Comparison of ENCODE assay signal across 25 cellular contexts in genomic region chr3:17942856-17943255, GRCh38.
A peak's percentile ranks its signal among the peaks of the same experiment; 100 is the strongest.
DNase-seq lines count a peak whose midpoint lies in the region; ATAC-seq, FAIRE-seq and TF ChIP-seq lines count a peak whose summit lies in the region.
"Had no signal": no experiment of that assay in that cellular context is flagged by ENCODE, and none has a peak within 500 bp of the region (broad histone marks: within the 10 kb centered on the region; RNA-seq: fewer than 3 reads in every experiment).

No MANE protein-coding gene starts in this region.

- 31% methylated on average over 2 of the region's 2 CpGs for WGBS in A549 (ENCODE audit: missing lambda C conversion rate)

- DNase-seq in A549 (ENCODE audit: low read depth in 1 of 2, low spot score in 1 of 2) (no peak), H54 (ENCODE audit: insufficient read length, low spot score) (peak; percentile 8), amniotic epithelial cell (ENCODE audit: low read depth) (peak; percentile 1), iris pigment epithelial cell (ENCODE audit: low read depth) (peak; percentile 9), cerebellar nuclear complex (lab: John Stamatoyannopoulos, UW) (no peak)
- no peak for DNase-seq in activated CD4-positive, alpha-beta T cell treated with anti-CD3 and anti-CD28 coated beads, Interleukin-2, amount 10 ng/mL, durations not matched to agents 24 days and 14 days
- DNase-seq in central memory CD4-positive, alpha-beta T cell = no peak
- DNase-seq: activated CD4-positive, alpha-beta memory T cell treated with anti-CD3 and anti-CD28 coated beads for 36 hours; activated naive CD4-positive, alpha-beta T cell treated with Interleukin-2 at 50 U/mL for 16 hours; anterior cingulate cortex; CD4-positive, CD25-positive, alpha-beta regulatory T cell; effector memory CD8-positive, alpha-beta T cell; kidney; NCI-H1694 treated with DMSO at 0.1 percent for 48 hours; NCI-H774; nephron progenitor cell; spleen; stimulated activated CD4-positive, alpha-beta T cell treated with anti-CD3 and anti-CD28 coated beads, Interleukin-4, amount 100 ng/mL, for 4 hours; T-helper 17 cell had no signal

- no peaks in the 10 kb centered on the region for H3K36me3 Mint-ChIP-seq in activated CD4-positive, alpha-beta T cell treated with anti-CD3 and anti-CD28 coated beads, Interleukin-2, amount 10 ng/mL, durations not matched to agents 24 days and 14 days (ENCODE audit: low read depth)
- H3K36me3 Mint-ChIP-seq: activated CD4-positive, alpha-beta memory T cell treated with anti-CD3 and anti-CD28 coated beads for 36 hours; CD4-positive, CD25-positive, alpha-beta regulatory T cell; IgD-negative memory B cell; mesothelial cell of epicardium had no signal

- peaks cover 12% of the 10 kb centered on the region for H3K27me3 Mint-ChIP-seq in activated CD4-positive, alpha-beta T cell treated with anti-CD3 and anti-CD28 coated beads, Interleukin-2, amount 10 ng/mL, durations not matched to agents 24 days and 14 days

- H3K4me1 ChIP-seq in A549 = no peaks in the 10 kb centered on the region
- H3K4me1 ChIP-seq: prostate gland, SJSA1, spleen had no signal

- ATAC-seq in A549 (no peak), HG02970 (IDR thresholded peaks at IDR 0.05; ENCODE audit: low FRiP score, unreplicated experiment) (no peak)
- ATAC-seq: effector memory CD8-positive, alpha-beta T cell; T-helper 17 cell had no signal

- no peak for TF ChIP-seq POLR2A in A549 (IDR thresholded peaks at IDR 0.05; ENCODE audit: low read length)
- no peak for TF ChIP-seq POLR2A in H54 (IDR thresholded peaks at IDR 0.05; ENCODE audit: low read depth, low read length)

- CTCF ChIA-PET in A549 (lab: Yijun Ruan, JAX) = interaction anchor here (0.7 kb wide), 1 partner anchor 49 kb away, joined by 3 read pairs; no protein-coding TSS in a partner anchor

- intact Hi-C loops in activated CD4-positive, alpha-beta T cell treated with anti-CD3 and anti-CD28 coated beads, Interleukin-2, amount 10 ng/mL, durations not matched to agents 24 days and 14 days (cut with micrococcal nuclease) = no loop called here

- TF ChIP-seq EP300 in A549 (IDR thresholded peaks at IDR 0.05) = no peak

- H3K4me2 ChIP-seq in A549 = no peak overlapping the region

- POLR2A ChIA-PET in A549 (lab: Yijun Ruan, JAX) = no interaction called here

- H3K4me1 Mint-ChIP-seq in activated CD4-positive, alpha-beta T cell treated with anti-CD3 and anti-CD28 coated beads, Interleukin-2, amount 10 ng/mL, durations not matched to agents 24 days and 14 days = no peaks in the 10 kb centered on the region
- H3K4me1 Mint-ChIP-seq: CD4-positive, CD25-positive, alpha-beta regulatory T cell; T-helper 17 cell had no signal

- no peak for TF ChIP-seq CTCF in A549 (IDR thresholded peaks at IDR 0.05)

- no peaks in the 10 kb centered on the region for H3K9me3 Mint-ChIP-seq in activated CD4-positive, alpha-beta T cell treated with anti-CD3 and anti-CD28 coated beads, Interleukin-2, amount 10 ng/mL, durations not matched to agents 24 days and 14 days
- H3K9me3 Mint-ChIP-seq: activated CD4-positive, alpha-beta memory T cell treated with anti-CD3 and anti-CD28 coated beads for 36 hours; CD4-positive, CD25-positive, alpha-beta regulatory T cell; effector memory CD8-positive, alpha-beta T cell; mesothelial cell of epicardium; nephron progenitor cell had no signal

- no peaks in the 10 kb centered on the region for H3K9me3 ChIP-seq in A549
- H3K9me3 ChIP-seq: prostate gland, SJSA1, spleen had no signal

- H3K27ac ChIP-seq in A549 = no peak overlapping the region
- H3K27ac ChIP-seq: prostate gland, SJSA1, spleen, VCaP had no signal

- FAIRE-seq in A549 (lab: Jason Lieb, UNC) (no peak), H54 (lab: Jason Lieb, UNC) (peak; percentile 93)
- FAIRE-seq: kidney had no signal

- no peak overlapping the region for H3K27ac Mint-ChIP-seq in activated CD4-positive, alpha-beta T cell treated with anti-CD3 and anti-CD28 coated beads, Interleukin-2, amount 10 ng/mL, durations not matched to agents 24 days and 14 days
- H3K27ac Mint-ChIP-seq: activated CD4-positive, alpha-beta memory T cell treated with anti-CD3 and anti-CD28 coated beads for 36 hours; CD4-positive, CD25-positive, alpha-beta regulatory T cell; effector memory CD8-positive, alpha-beta T cell; IgD-negative memory B cell; mesothelial cell of epicardium; nephron progenitor cell; T-helper 17 cell had no signal

- H3K4me3 ChIP-seq in A549 = no peak overlapping the region
- H3K4me3 ChIP-seq: prostate gland, SJSA1, spleen had no signal

- H3K4me3 Mint-ChIP-seq in activated CD4-positive, alpha-beta T cell treated with anti-CD3 and anti-CD28 coated beads, Interleukin-2, amount 10 ng/mL, durations not matched to agents 24 days and 14 days = no peak overlapping the region
- H3K4me3 Mint-ChIP-seq: activated CD4-positive, alpha-beta memory T cell treated with anti-CD3 and anti-CD28 coated beads for 36 hours; CD4-positive, CD25-positive, alpha-beta regulatory T cell; effector memory CD8-positive, alpha-beta T cell; IgD-negative memory B cell; mesothelial cell of epicardium; nephron progenitor cell; T-helper 17 cell had no signal

- no peak for TF ChIP-seq RAD21 in A549 (conservative IDR thresholded peaks at IDR 0.05 in 1 of 2, IDR thresholded peaks at IDR 0.05 in 1 of 2)

TF ChIP-seq in A549, 52 proteins besides CTCF, POLR2A, EP300 and RAD21:
- TF ChIP-seq CHD4 (IDR thresholded peaks at IDR 0.05; ENCODE audit: borderline replicate concordance) (no peak), EHMT2 (IDR thresholded peaks at IDR 0.05; ENCODE audit: low read depth) (no peak), BCL3 (IDR thresholded peaks at IDR 0.05) (no peak), GATA3 (IDR thresholded peaks at IDR 0.05; ENCODE audit: borderline replicate concordance) (no peak), CBX2 (IDR thresholded peaks at IDR 0.05; ENCODE audit: borderline replicate concordance, low read depth) (no peak), MAFK (IDR thresholded peaks at IDR 0.05; ENCODE audit: partially characterized antibody) (peak; percentile 68)

Comparison
In these comparisons a context has a peak if more than half of its experiments do, and no peak if none do; other contexts are left out.
1. DNase-seq: peak in H54 (single experiment), amniotic epithelial cell (single experiment) and iris pigment epithelial cell (single experiment); none in A549 (0 of 2), activated CD4-positive, alpha-beta T cell treated with anti-CD3 and anti-CD28 coated beads, Interleukin-2, amount 10 ng/mL, durations not matched to agents 24 days and 14 days (single experiment), central memory CD4-positive, alpha-beta T cell (single experiment) and cerebellar nuclear complex (0 of 2).